Comparison of ENCODE assay signal across 21 cellular contexts in genomic region chr18:75358928-75359327, GRCh38.
DNase-seq lines count a peak whose midpoint lies in the region; ATAC-seq and TF ChIP-seq lines count a peak whose summit lies in the region.
"Had no signal": no experiment of that assay in that cellular context is flagged by ENCODE, and none has a peak within 500 bp of the region (broad histone marks: within the 10 kb centered on the region; RNA-seq: fewer than 3 reads in every experiment).

No MANE protein-coding gene starts in this region.

- DNase-seq in Daoy (ENCODE audit: low read depth) = peak; percentile 79
- peak; percentile 1 for DNase-seq in HS-27A (ENCODE audit: low read depth)
- DNase-seq in adrenal gland = peak; percentile 53 to 80 (median 61)
- peak; percentile 6 for DNase-seq in kidney tubule cell (ENCODE audit: low spot score)
- no peak for DNase-seq in GM19238 (ENCODE audit: insufficient read length, low spot score)
- DNase-seq in activated naive CD8-positive, alpha-beta T cell treated with anti-CD3 and anti-CD28 coated beads, Interleukin-2, amount 50 U/mL, for 24 hours = no peak
- no peak for DNase-seq in NCI-H2107 (lab: John Stamatoyannopoulos, UW)
- DNase-seq: CD8-positive, alpha-beta memory T cell; DMS79; GF-D8; Kasumi-1; NCI-H1105 treated with DMSO at 0.1 percent for 48 hours; NCI-H187; NCI-H2171 treated with DMSO at 0.1 percent for 48 hours; NCI-H774; Right ventricle myocardium superior; SK-N-SH had no signal

- peaks cover 3% of the 10 kb centered on the region for H3K27me3 Mint-ChIP-seq in activated naive CD8-positive, alpha-beta T cell treated with anti-CD3 and anti-CD28 coated beads, Interleukin-2, amount 50 U/mL, for 24 hours

- no peak for TF ChIP-seq POLR2A in adrenal gland (IDR thresholded peaks at IDR 0.05)

- no peak overlapping the region for H3K27ac Mint-ChIP-seq in activated naive CD8-positive, alpha-beta T cell treated with anti-CD3 and anti-CD28 coated beads, Interleukin-2, amount 50 U/mL, for 24 hours
- H3K27ac Mint-ChIP-seq: CD8-positive, alpha-beta memory T cell; GM23338; IgD-negative memory B cell had no signal

- no peaks in the 10 kb centered on the region for H3K4me1 Mint-ChIP-seq in activated naive CD8-positive, alpha-beta T cell treated with anti-CD3 and anti-CD28 coated beads, Interleukin-2, amount 50 U/mL, for 24 hours
- H3K4me1 Mint-ChIP-seq: CD8-positive, alpha-beta memory T cell; GM23338; IgD-negative memory B cell had no signal

- H3K27me3 ChIP-seq in adrenal gland = peaks cover 5% of the 10 kb centered on the region
- H3K27me3 ChIP-seq: BLaER1 treated with 17β-estradiol and CSF1 and Interleukin-3, amounts not matched to agents 10 nM and 100 nM had no signal

- H3K4me3 ChIP-seq in adrenal gland = no peak overlapping the region
- H3K4me3 ChIP-seq: A549; BLaER1 treated with 17β-estradiol and CSF1 and Interleukin-3, amounts not matched to agents 10 nM and 100 nM; GM23338 had no signal

- H3K4me1 ChIP-seq in adrenal gland (replicated peaks in 1 of 2) = no peaks in the 10 kb centered on the region
- H3K4me1 ChIP-seq: A549 had no signal

- H3K27ac ChIP-seq in adrenal gland = no peak overlapping the region
- H3K27ac ChIP-seq: A549; BLaER1 treated with 17β-estradiol and CSF1 and Interleukin-3, amounts not matched to agents 10 nM and 100 nM had no signal

- intact Hi-C loops in adrenal gland (cut with DNase I) = no loop called here

- peaks cover 3% of the 10 kb centered on the region for H3K36me3 Mint-ChIP-seq in activated naive CD8-positive, alpha-beta T cell treated with anti-CD3 and anti-CD28 coated beads, Interleukin-2, amount 50 U/mL, for 24 hours (ENCODE audit: low read depth)

- H3K4me3 Mint-ChIP-seq in activated naive CD8-positive, alpha-beta T cell treated with anti-CD3 and anti-CD28 coated beads, Interleukin-2, amount 50 U/mL, for 24 hours = no peak overlapping the region
- H3K4me3 Mint-ChIP-seq: CD8-positive, alpha-beta memory T cell; GM23338 had no signal

- no peak for ATAC-seq in activated naive CD8-positive, alpha-beta T cell treated with anti-CD3 and anti-CD28 coated beads, Interleukin-2, amount 50 U/mL, for 24 hours
- ATAC-seq: A549, GM23338 had no signal

- WGBS in adrenal gland, 4 donors = 38 to 66% (median 48%) methylated on average over 7 of the region's 7 CpGs

- peaks cover 23% of the 10 kb centered on the region for H3K9me3 Mint-ChIP-seq in activated naive CD8-positive, alpha-beta T cell treated with anti-CD3 and anti-CD28 coated beads, Interleukin-2, amount 50 U/mL, for 24 hours

- H3K9me3 ChIP-seq in adrenal gland (replicated peaks in 1 of 3) = no peaks in the 10 kb centered on the region
- H3K9me3 ChIP-seq: A549, SK-N-SH had no signal

- H3K36me3 ChIP-seq in adrenal gland (replicated peaks in 1 of 2) = no peaks in the 10 kb centered on the region
- H3K36me3 ChIP-seq: BLaER1 treated with 17β-estradiol and CSF1 and Interleukin-3, amounts not matched to agents 10 nM and 100 nM had no signal

- TF ChIP-seq CTCF in adrenal gland (IDR thresholded peaks at IDR 0.05) = no peak

Comparison
In these comparisons a context has a peak if more than half of its experiments do, and no peak if none do; other contexts are left out.
1. DNase-seq: peak in Daoy (single experiment), HS-27A (single experiment), adrenal gland (7 of 7) and kidney tubule cell (single experiment); none in GM19238 (single experiment), activated naive CD8-positive, alpha-beta T cell treated with anti-CD3 and anti-CD28 coated beads, Interleukin-2, amount 50 U/mL, for 24 hours (single experiment) and NCI-H2107 (single experiment).